Comparison of ENCODE assay signal across 10 cellular contexts in genomic region chr4:54433686-54434085, GRCh38.
A peak's percentile ranks its signal among the peaks of the same experiment; 100 is the strongest.
DNase-seq lines count a peak whose midpoint lies in the region; ATAC-seq and TF ChIP-seq lines count a peak whose summit lies in the region.
"Had no signal": no experiment of that assay in that cellular context is flagged by ENCODE, and none has a peak within 500 bp of the region (broad histone marks: within the 10 kb centered on the region; RNA-seq: fewer than 3 reads in every experiment).

No MANE protein-coding gene starts in this region.

- H3K4me1 ChIP-seq in MM.1S (ENCODE audit: low read length) = peaks cover 28% of the 10 kb centered on the region
- no peaks in the 10 kb centered on the region for H3K4me1 ChIP-seq in osteoblast (ENCODE audit: insufficient read depth, low read length)

- H3K4me3 ChIP-seq in MM.1S (ENCODE audit: low read length) (no peak overlapping the region), epithelial cell of esophagus (ENCODE audit: low read length) (no peak overlapping the region), osteoblast (ENCODE audit: insufficient read depth, low read length) (no peak overlapping the region)
- H3K4me3 ChIP-seq: SK-N-MC had no signal

- no peaks in the 10 kb centered on the region for H4K20me1 ChIP-seq in MM.1S (ENCODE audit: insufficient read depth, low read length)
- H4K20me1 ChIP-seq in osteoblast (ENCODE audit: insufficient read depth, low read length) = no peaks in the 10 kb centered on the region

- H3K36me3 Mint-ChIP-seq in stimulated activated effector memory CD8-positive, alpha-beta T cell treated with anti-CD3 and anti-CD28 coated beads, Interleukin-12 subunit alpha, Interleukin-12 subunit beta, amount 100 ng/mL, for 72 hours = no peaks in the 10 kb centered on the region

- H3K9me3 Mint-ChIP-seq in stimulated activated effector memory CD8-positive, alpha-beta T cell treated with anti-CD3 and anti-CD28 coated beads, Interleukin-12 subunit alpha, Interleukin-12 subunit beta, amount 100 ng/mL, for 72 hours = no peaks in the 10 kb centered on the region

- H3K9me3 ChIP-seq in MM.1S (replicated peaks; ENCODE audit: insufficient read depth, low read length) (no peaks in the 10 kb centered on the region), osteoblast (ENCODE audit: low read depth, low read length) (no peaks in the 10 kb centered on the region)
- H3K9me3 ChIP-seq: neutrophil had no signal

- POLR2A ChIA-PET in GM10248 (lab: Yijun Ruan, JAX) = no interaction called here

- H3K4me2 ChIP-seq in MM.1S (ENCODE audit: low read depth, low read length) (no peak overlapping the region), osteoblast (ENCODE audit: insufficient read depth, low read length) (no peak overlapping the region)

- H3K27ac ChIP-seq in MM.1S (ENCODE audit: low read length) (no peak overlapping the region), osteoblast (ENCODE audit: low read depth, low read length) (no peak overlapping the region)
- H3K27ac ChIP-seq: neutrophil, SK-N-MC had no signal

- no peak overlapping the region for H3K27ac Mint-ChIP-seq in stimulated activated effector memory CD8-positive, alpha-beta T cell treated with anti-CD3 and anti-CD28 coated beads, Interleukin-12 subunit alpha, Interleukin-12 subunit beta, amount 100 ng/mL, for 72 hours

- H3K4me3 Mint-ChIP-seq in stimulated activated effector memory CD8-positive, alpha-beta T cell treated with anti-CD3 and anti-CD28 coated beads, Interleukin-12 subunit alpha, Interleukin-12 subunit beta, amount 100 ng/mL, for 72 hours = no peak overlapping the region

- H3K9me2 ChIP-seq in MM.1S (replicated peaks; ENCODE audit: insufficient read depth, low read length) = no peaks in the 10 kb centered on the region

- H3K79me2 ChIP-seq in MM.1S (ENCODE audit: low read length) (no peaks in the 10 kb centered on the region), osteoblast (ENCODE audit: insufficient read depth, low read length) (no peaks in the 10 kb centered on the region)

- DNase-seq in GM10248 (ENCODE audit: extremely low spot score) = no peak
- no peak for DNase-seq in MM.1S
- DNase-seq in epithelial cell of esophagus (ENCODE audit: low read depth) = peak; percentile 40
- DNase-seq in osteoblast (ENCODE audit: insufficient read length, low spot score, missing footprints) = no peak
- no peak for DNase-seq in stimulated activated effector memory CD8-positive, alpha-beta T cell treated with anti-CD3 and anti-CD28 coated beads, Interleukin-12 subunit alpha, Interleukin-12 subunit beta, amount 100 ng/mL, for 72 hours (ENCODE audit: low spot score in 2 of 2)
- no peak for DNase-seq in activated CD4-positive, alpha-beta T cell treated with anti-CD3 and anti-CD28 coated beads, Interleukin-2, amount 50 U/mL, for 4 hours

- no peak overlapping the region for H3K9ac ChIP-seq in MM.1S (ENCODE audit: low read length)

- ATAC-seq in stimulated activated effector memory CD8-positive, alpha-beta T cell treated with anti-CD3 and anti-CD28 coated beads, Interleukin-12 subunit alpha, Interleukin-12 subunit beta, amount 100 ng/mL, for 72 hours = no peak
- ATAC-seq in HG02973 (IDR thresholded peaks at IDR 0.05; ENCODE audit: unreplicated experiment) (no peak), HG03520 (IDR thresholded peaks at IDR 0.05; ENCODE audit: unreplicated experiment) (no peak)

- H3K36me3 ChIP-seq in MM.1S (replicated peaks; ENCODE audit: insufficient read depth, low read length) (no peaks in the 10 kb centered on the region), osteoblast (ENCODE audit: insufficient read depth, low read length) (no peaks in the 10 kb centered on the region)
- H3K36me3 ChIP-seq: neutrophil had no signal

- CTCF ChIA-PET in GM10248 (lab: Yijun Ruan, JAX) = interaction anchor here (1.2 to 1.3 kb wide), 2 partner anchors 39 to 115 kb away, joined by 3 to 4 read pairs; no protein-coding TSS in a partner anchor

- H2AFZ ChIP-seq in MM.1S (ENCODE audit: low read length) (no peak overlapping the region), osteoblast (ENCODE audit: low read length) (no peak overlapping the region)

- no peaks in the 10 kb centered on the region for H3K27me3 ChIP-seq in MM.1S (replicated peaks; ENCODE audit: insufficient read depth, low read length)
- peaks cover 27% of the 10 kb centered on the region for H3K27me3 ChIP-seq in osteoblast (ENCODE audit: insufficient read depth, low read length)
- H3K27me3 ChIP-seq: neutrophil had no signal

- TF ChIP-seq CTCF in GM10248 (IDR thresholded peaks at IDR 0.05; ENCODE audit: control extremely low read depth, extremely low read depth, low read depth, missing control alignments) (peak; percentile 14), MM.1S (IDR thresholded peaks at IDR 0.05; ENCODE audit: low read length) (peak; percentile 69), epithelial cell of esophagus (IDR thresholded peaks at IDR 0.05; ENCODE audit: insufficient read depth, low read depth, low read length, missing control alignments) (peak; percentile 28), osteoblast (IDR thresholded peaks at IDR 0.05; ENCODE audit: extremely low read depth, low read depth, low read length) (peak; percentile 64)

- H3F3A ChIP-seq in MM.1S (ENCODE audit: insufficient read depth, low read length) = no peaks in the 10 kb centered on the region

- no peaks in the 10 kb centered on the region for H3K4me1 Mint-ChIP-seq in stimulated activated effector memory CD8-positive, alpha-beta T cell treated with anti-CD3 and anti-CD28 coated beads, Interleukin-12 subunit alpha, Interleukin-12 subunit beta, amount 100 ng/mL, for 72 hours

Comparison
In these comparisons a context has a peak if more than half of its experiments do, and no peak if none do; other contexts are left out.
1. CTCF ChIP-seq: peak in every context shown above with its lines; median percentile 69 in MM.1S; 64 in osteoblast; 28 in epithelial cell of esophagus; 14 in GM10248.